ENCODE assay signal across 28 cellular contexts in the genomic region with DNA sequence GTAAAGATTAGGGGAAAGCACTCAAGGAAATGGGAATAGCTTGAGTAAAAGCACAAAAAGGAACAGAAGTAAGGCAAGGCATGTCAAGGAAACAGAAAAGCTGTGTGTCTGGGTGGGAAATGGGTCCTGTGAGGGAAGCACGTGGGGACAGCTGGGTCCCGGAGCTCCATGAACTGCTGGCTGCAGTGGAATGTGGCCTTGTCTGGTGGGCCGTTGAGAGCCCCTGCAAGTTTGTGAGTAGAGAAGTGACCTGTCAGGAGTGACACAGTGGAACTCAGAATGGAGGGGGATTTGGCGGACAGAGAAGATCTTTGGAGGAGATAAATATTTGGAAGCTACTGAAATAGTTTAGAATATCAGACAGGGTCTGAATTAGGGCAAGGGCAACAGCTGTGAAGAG.
"Had no signal": no experiment of that assay in that cellular context is flagged by ENCODE, and none has a peak within 500 bp of the region (broad histone marks: within the 10 kb centered on the region; RNA-seq: fewer than 3 reads in every experiment).

No MANE protein-coding gene starts in this region.

- H3K9me3 ChIP-seq: heart left ventricle had no signal

- H3K27me3 Mint-ChIP-seq: activated CD8-positive, alpha-beta T cell treated with anti-CD3 and anti-CD28 coated beads for 36 hours; activated naive CD8-positive, alpha-beta T cell had no signal

- H3K9me3 Mint-ChIP-seq: activated CD8-positive, alpha-beta T cell treated with anti-CD3 and anti-CD28 coated beads for 36 hours; activated T-cell treated with anti-CD3 and anti-CD28 coated beads, Interleukin-2, amount 50 U/mL, for 4 hours; activated T-helper 17 cell treated with anti-CD3 and anti-CD28 coated beads, Interleukin-2, amount 50 U/mL, for 72 hours; T-helper 2 cell treated with Interferon-gamma antibody and Interleukin-4, amounts not matched to agents 5 μg/mL and 100 μg/mL, for 36 hours had no signal

- H3K4me3 ChIP-seq: heart left ventricle had no signal

- H3K36me3 Mint-ChIP-seq: activated naive CD8-positive, alpha-beta T cell had no signal

- H3K4me3 Mint-ChIP-seq: activated CD8-positive, alpha-beta T cell treated with anti-CD3 and anti-CD28 coated beads for 36 hours; activated naive CD8-positive, alpha-beta T cell; activated T-cell treated with anti-CD3 and anti-CD28 coated beads, Interleukin-2, amount 50 U/mL, for 4 hours; activated T-helper 17 cell treated with anti-CD3 and anti-CD28 coated beads, Interleukin-2, amount 50 U/mL, for 72 hours; T-helper 17 cell; T-helper 2 cell treated with Interferon-gamma antibody and Interleukin-4, amounts not matched to agents 5 μg/mL and 100 μg/mL, for 36 hours had no signal

- ATAC-seq: activated CD8-positive, alpha-beta T cell treated with anti-CD3 and anti-CD28 coated beads for 36 hours; activated T-cell treated with anti-CD3 and anti-CD28 coated beads, Interleukin-2, amount 50 U/mL, for 4 hours; activated T-helper 17 cell treated with anti-CD3 and anti-CD28 coated beads, Interleukin-2, amount 50 U/mL, for 72 hours; esophagus mucosa; heart left ventricle; T-helper 17 cell had no signal

- H3K4me1 Mint-ChIP-seq: activated T-helper 17 cell treated with anti-CD3 and anti-CD28 coated beads, Interleukin-2, amount 50 U/mL, for 72 hours had no signal

- H3K36me3 ChIP-seq: brain microvascular endothelial cell, heart left ventricle had no signal

- H3K27me3 ChIP-seq: brain microvascular endothelial cell, heart left ventricle had no signal

- DNase-seq: activated CD4-positive, alpha-beta T cell treated with anti-CD3 and anti-CD28 coated beads for 4 hours; activated CD4-positive, alpha-beta T cell treated with anti-CD3 and anti-CD28 coated beads, Interleukin-2, amount 50 U/mL, for 1 hour; activated CD4-positive, alpha-beta T cell treated with anti-CD3 and anti-CD28 coated beads, Interleukin-2, amount 50 U/mL, for 48 hours; activated CD4-positive, CD25-positive, alpha-beta regulatory T cell; activated CD4-positive, CD25-positive, alpha-beta regulatory T cell treated with anti-CD3 and anti-CD28 coated beads, Interleukin-2, amount 50 U/mL, for 72 hours; activated CD8-positive, alpha-beta memory T cell treated with anti-CD3 and anti-CD28 coated beads for 24 hours; activated CD8-positive, alpha-beta T cell treated with anti-CD3 and anti-CD28 coated beads for 36 hours; activated effector memory CD4-positive, alpha-beta T cell treated with Interleukin-2 at 50 U/mL for 16 hours; activated gamma-delta T cell treated with Interleukin-2 at 50 U/mL for 16 hours; activated naive CD4-positive, alpha-beta T cell treated with anti-CD3 and anti-CD28 coated beads, Interleukin-2, amount 50 U/mL, for 16 hours; activated naive CD4-positive, alpha-beta T cell treated with Interleukin-2 at 50 U/mL for 16 hours; activated T-cell treated with anti-CD3 and anti-CD28 coated beads, Interleukin-2, amount 50 U/mL, for 4 hours; amniotic stem cell; anterior cingulate cortex; brain microvascular endothelial cell; caudate nucleus; cortex of kidney; dermis blood vessel endothelial cell; effector CD4-positive, alpha-beta T cell; foreskin fibroblast; heart left ventricle; T-helper 1 cell; T-helper 17 cell; T1000 had no signal

- H3K27ac ChIP-seq: brain microvascular endothelial cell, heart left ventricle had no signal

- H3K27ac Mint-ChIP-seq: activated CD8-positive, alpha-beta T cell treated with anti-CD3 and anti-CD28 coated beads for 36 hours; activated naive CD8-positive, alpha-beta T cell; activated T-helper 17 cell treated with anti-CD3 and anti-CD28 coated beads, Interleukin-2, amount 50 U/mL, for 72 hours; T-helper 17 cell; T-helper 2 cell treated with Interferon-gamma antibody and Interleukin-4, amounts not matched to agents 5 μg/mL and 100 μg/mL, for 36 hours had no signal
